ENCODE assay signal across 19 cellular contexts in the genomic region with DNA sequence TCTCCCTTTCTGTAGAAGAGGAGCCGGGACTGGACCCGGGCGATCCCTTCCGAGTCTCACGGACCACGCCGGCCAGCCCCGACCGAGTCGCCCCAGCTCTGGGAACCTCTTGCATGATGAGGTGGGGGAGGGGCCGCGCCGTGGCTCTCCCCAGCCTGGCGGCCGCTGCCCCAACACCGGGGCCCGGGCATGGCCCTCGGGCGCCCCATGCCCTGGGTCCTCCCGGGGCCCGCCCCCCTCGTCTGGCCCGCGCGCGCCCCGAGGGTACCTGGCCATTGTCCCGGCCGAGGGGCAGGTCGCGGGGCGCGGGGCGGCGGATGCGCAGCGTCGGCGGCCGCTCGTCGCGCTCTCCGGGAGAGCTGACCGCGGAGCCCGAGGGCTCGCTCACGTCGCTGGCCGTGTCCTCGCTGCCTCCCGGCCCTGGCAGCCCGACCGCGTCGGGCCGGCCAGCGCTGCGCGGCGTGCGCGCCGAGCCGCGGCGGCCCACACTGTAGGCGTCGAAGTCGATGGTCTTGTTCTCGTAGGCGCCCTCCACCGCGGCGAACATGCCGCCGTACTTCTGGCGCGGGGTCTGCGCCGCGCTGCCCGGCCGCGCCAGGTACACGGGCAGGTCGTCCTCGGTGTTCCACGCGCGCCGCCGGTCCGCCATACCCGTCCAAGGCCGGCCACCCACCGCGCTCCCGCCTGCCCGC. TPM values are rescaled to one million over a fixed set of nuclear protein-coding genes. Genes with fewer than 3 reads are reported as not detected.
DNase-seq lines count a peak whose midpoint lies in the region; ATAC-seq and TF ChIP-seq lines count a peak whose summit lies in the region.
"Had no signal": no experiment of that assay in that cellular context is flagged by ENCODE, and none has a peak within 500 bp of the region (broad histone marks: within the 10 kb centered on the region; RNA-seq: fewer than 3 reads in every experiment).

No MANE protein-coding gene starts in this region.

- no peak overlapping the region for H2BK15ac ChIP-seq in neuronal stem cell (ENCODE audit: low read length)

- no peak overlapping the region for H3K4ac ChIP-seq in neuronal stem cell (ENCODE audit: low read length)

- no peak overlapping the region for H4K8ac ChIP-seq in neuronal stem cell (ENCODE audit: low read depth, low read length)

- no peak overlapping the region for H2BK120ac ChIP-seq in neuronal stem cell (ENCODE audit: low read depth, low read length)

- H3K79me1 ChIP-seq in neuronal stem cell (ENCODE audit: low read depth, low read length) = peaks cover 3% of the 10 kb centered on the region

- no peak overlapping the region for H3K23ac ChIP-seq in neuronal stem cell (ENCODE audit: low read depth, low read length, poor library complexity)

- H3K14ac ChIP-seq in neuronal stem cell (ENCODE audit: low read length) = no peak overlapping the region

- no peak for TF ChIP-seq CTCF in esophagus muscularis mucosa (IDR thresholded peaks at IDR 0.05)

- DNase-seq in DMS53 (lab: John Stamatoyannopoulos, UW) (peak; percentile 85), DMS53 treated with DMSO at 0.1 percent for 48 hours (lab: John Stamatoyannopoulos, UW; ENCODE audit: unreplicated experiment) (no peak), esophagus muscularis mucosa (ENCODE audit: extremely low spot score) (no peak), neuronal stem cell (ENCODE audit: low spot score) (no peak), SKM-1 (lab: John Stamatoyannopoulos, UW; ENCODE audit: unreplicated experiment) (no peak)
- DNase-seq: CD4-positive, CD25-positive, alpha-beta regulatory T cell; HCEC 1CT; KG1; left colon; naive B cell; stimulated activated CD4-positive, alpha-beta T cell treated with anti-CD3 and anti-CD28 coated beads, Interleukin-4, amount 100 ng/mL, for 24 hours; upper lobe of right lung had no signal

- H3K4me3 ChIP-seq in HUES6 (ENCODE audit: low read depth, low read length) = peak overlapping the region; percentile 71
- peak overlapping the region in 3 of 4 donors; percentile 28 to 34 (median 31) for H3K4me3 ChIP-seq in esophagus muscularis mucosa
- H3K4me3 ChIP-seq in neuronal stem cell (ENCODE audit: low read length in 2 of 2) = peak overlapping the region; percentile 44 to 76
- H3K4me3 ChIP-seq: upper lobe of right lung had no signal

- H3K27me3 ChIP-seq in HUES6 (ENCODE audit: control insufficient read depth, insufficient read depth, low read length) (peaks cover 82% of the 10 kb centered on the region), esophagus muscularis mucosa (peaks cover 6 to 97% (median 50%) of the 10 kb centered on the region in 4 donors), neuronal stem cell (ENCODE audit: control insufficient read depth in 3 of 3, insufficient read depth in 3 of 3, low read depth in 1 of 3, low read length in 3 of 3) (peaks cover 15 to 65% (median 58%) of the 10 kb centered on the region in 3 experiments)

- no peak overlapping the region for H3K9ac ChIP-seq in HUES6 (ENCODE audit: low read length)
- H3K9ac ChIP-seq in neuronal stem cell (ENCODE audit: low read depth, low read length, poor library complexity) = peak overlapping the region; percentile 83

- H3K4me1 ChIP-seq in HUES6 (ENCODE audit: control insufficient read depth, insufficient read depth, low read length) = peaks cover 27% of the 10 kb centered on the region
- peaks cover 18 to 55% (median 42%) of the 10 kb centered on the region in 4 donors for H3K4me1 ChIP-seq in esophagus muscularis mucosa
- H3K4me1 ChIP-seq in neuronal stem cell (ENCODE audit: control insufficient read depth in 2 of 2, insufficient read depth in 1 of 2, low read depth in 1 of 2, low read length in 2 of 2) = peaks cover 20 to 21% of the 10 kb centered on the region in 2 donors

- H2BK12ac ChIP-seq in neuronal stem cell (ENCODE audit: low read length) = no peak overlapping the region

- peaks cover 4% of the 10 kb centered on the region; the same call in 1 of the 2 replicates for H3K9me3 ChIP-seq in HUES6 (ENCODE audit: control insufficient read depth, insufficient read depth, low read depth, low read length)
- H3K9me3 ChIP-seq in esophagus muscularis mucosa = peaks cover 0 to 8% (median 6%) of the 10 kb centered on the region in 4 donors
- peaks cover 4% of the 10 kb centered on the region in 2 donors for H3K9me3 ChIP-seq in neuronal stem cell (replicated peaks in 1 of 2; ENCODE audit: control insufficient read depth in 2 of 2, insufficient read depth in 1 of 2, low read depth in 1 of 2, low read length in 2 of 2)
- H3K9me3 ChIP-seq: upper lobe of right lung had no signal

- ATAC-seq in GM19023 (IDR thresholded peaks at IDR 0.05; ENCODE audit: unreplicated experiment) = no peak
- no peak for ATAC-seq in HG03342 (IDR thresholded peaks at IDR 0.05; ENCODE audit: unreplicated experiment)
- ATAC-seq: left colon, sciatic nerve had no signal

- H2AK5ac ChIP-seq in neuronal stem cell (ENCODE audit: low read depth, low read length) = no peak overlapping the region

- H3K18ac ChIP-seq in neuronal stem cell (ENCODE audit: low read length) = no peak overlapping the region

- peak overlapping the region; percentile 82 for H2AFZ ChIP-seq in neuronal stem cell (ENCODE audit: low read length)

- H2BK5ac ChIP-seq in neuronal stem cell (ENCODE audit: low read length) = no peak overlapping the region

- no peaks in the 10 kb centered on the region for H3K36me3 ChIP-seq in HUES6 (ENCODE audit: control insufficient read depth, insufficient read depth, low read length)
- no peaks in the 10 kb centered on the region for H3K36me3 ChIP-seq in esophagus muscularis mucosa
- H3K36me3 ChIP-seq in neuronal stem cell (replicated peaks in 1 of 2; ENCODE audit: control insufficient read depth in 2 of 2, insufficient read depth in 2 of 2, low read length in 2 of 2) = no peaks in the 10 kb centered on the region
- H3K36me3 ChIP-seq: gastroesophageal sphincter, upper lobe of right lung had no signal

- no peak for TF ChIP-seq EP300 in esophagus muscularis mucosa (IDR thresholded peaks at IDR 0.05)

- H3K27ac ChIP-seq in HUES6 (ENCODE audit: low read depth, low read length) = no peak overlapping the region
- no peak overlapping the region for H3K27ac ChIP-seq in esophagus muscularis mucosa (replicated peaks in 1 of 4)
- H3K27ac ChIP-seq in neuronal stem cell (replicated peaks; ENCODE audit: low read length) = no peak overlapping the region
- H3K27ac ChIP-seq: gastroesophageal sphincter, RWPE1, upper lobe of right lung had no signal

- intact Hi-C loops in esophagus muscularis mucosa (cut with DNase I) = no loop called here

- H4K91ac ChIP-seq in neuronal stem cell (ENCODE audit: low read depth, low read length, poor library complexity) = no peak overlapping the region

- peak overlapping the region; percentile 79 for H3K4me2 ChIP-seq in neuronal stem cell (ENCODE audit: insufficient read depth, low read length, poor library complexity, severe bottlenecking)

- no CpG with 5 or more reads among the region's 101 CpGs for WGBS in esophagus muscularis mucosa
- no CpG with 5 or more reads among the region's 101 CpGs for WGBS in neuronal stem cell (ENCODE audit: extremely low coverage in 2 of 2, insufficient read length in 2 of 2, insufficient replicate concordance in 1 of 2), 2 donors

- no peak for TF ChIP-seq POLR2A in esophagus muscularis mucosa (IDR thresholded peaks at IDR 0.05; ENCODE audit: low read depth)

RNA-seq across cellular contexts. Expression of gene CRMP1, which starts 0.4 kb away (rescaled TPM):
- total RNA-seq in esophagus muscularis mucosa = 1 to 10 TPM; 1.2 to 4.0 (median 2.3) TPM
- polyA plus RNA-seq in neuronal stem cell (2013, experiment 1 of 2) = 122 TPM
- 121 TPM for polyA plus RNA-seq in neuronal stem cell (2013, experiment 2 of 2)
- total RNA-seq: activated CD4-positive, alpha-beta T cell treated with anti-CD3 and anti-CD28 coated beads for 36 hours; CD4-positive, CD25-positive, alpha-beta regulatory T cell had no signal
- polyA plus RNA-seq: CD4-positive, CD25-positive, alpha-beta regulatory T cell had no signal
